Comparison of ENCODE assay signal across 14 cellular contexts in the genomic region with DNA sequence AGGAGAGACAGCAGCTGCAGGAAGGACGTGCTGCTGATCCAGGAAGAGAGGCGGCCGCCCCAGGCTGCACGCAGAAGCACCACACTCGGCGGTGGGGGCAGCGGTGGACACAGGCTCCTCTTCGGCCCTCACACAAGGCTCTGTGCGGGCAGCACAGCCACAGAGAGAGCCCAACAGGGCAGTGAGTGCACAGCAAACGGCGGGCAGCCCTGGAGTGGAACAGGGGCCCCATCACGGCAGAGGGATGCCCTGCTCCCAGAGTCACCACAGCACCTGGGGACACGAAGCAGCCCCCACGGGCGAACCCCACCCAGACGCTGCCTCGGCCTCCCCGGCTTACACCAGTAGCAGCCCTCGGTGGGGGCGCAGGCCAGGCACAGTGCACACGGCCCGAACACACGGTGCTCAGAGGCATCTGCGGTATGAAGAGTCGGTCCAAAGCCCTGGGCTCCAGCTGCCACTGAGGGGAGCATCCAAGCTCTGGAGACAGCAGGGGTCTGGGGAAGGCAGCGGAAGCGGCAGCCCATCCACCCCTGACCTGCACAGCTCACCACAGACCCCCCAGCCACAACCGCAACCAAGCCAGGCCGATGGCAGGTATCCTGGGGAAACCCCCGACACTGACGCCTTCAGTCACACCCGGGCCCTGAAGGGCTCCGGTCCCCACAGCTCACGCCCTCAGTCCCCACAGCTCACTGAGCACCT.
DNase-seq lines count a peak whose midpoint lies in the region; ATAC-seq and TF ChIP-seq lines count a peak whose summit lies in the region.
"Had no signal": no experiment of that assay in that cellular context is flagged by ENCODE, and none has a peak within 500 bp of the region (broad histone marks: within the 10 kb centered on the region; RNA-seq: fewer than 3 reads in every experiment).

No MANE protein-coding gene starts in this region.

- peak overlapping the region; percentile 97 for H3K27ac Mint-ChIP-seq in memory B cell
- H3K27ac Mint-ChIP-seq: activated naive CD4-positive, alpha-beta T cell treated with anti-CD3 and anti-CD28 coated beads, Interleukin-2, amount 10 ng/mL, durations not matched to agents 7 days and 5 days had no signal

- CTCF ChIA-PET in RWPE1 (lab: Yijun Ruan, JAX): no interaction called here

- POLR2A ChIA-PET in RWPE1 (lab: Yijun Ruan, JAX; ENCODE audit: low non-redundant PET): no interaction called here

- TF ChIP-seq CTCF in RWPE1 (conservative IDR thresholded peaks at IDR 0.05; ENCODE audit: low read depth): no peak

- H3K27ac ChIP-seq in RWPE1: no peak overlapping the region
- H3K27ac ChIP-seq: heart right ventricle, right lobe of liver had no signal

- peak overlapping the region; percentile 70 for H3K4me3 Mint-ChIP-seq in memory B cell
- H3K4me3 Mint-ChIP-seq: activated naive CD4-positive, alpha-beta T cell treated with anti-CD3 and anti-CD28 coated beads, Interleukin-2, amount 10 ng/mL, durations not matched to agents 7 days and 5 days; WTC11 had no signal

- DNase-seq in memory B cell (ENCODE audit: low spot score in 2 of 2) (peak; percentile 79 to 82), RWPE1 (ENCODE audit: low spot score) (no peak)
- DNase-seq in activated CD4-positive, alpha-beta T cell treated with anti-CD3 and anti-CD28 coated beads, Interleukin-2, amount 50 U/mL, for 1 hour: no peak
- DNase-seq: activated naive CD4-positive, alpha-beta T cell treated with anti-CD3 and anti-CD28 coated beads, Interleukin-2, amount 10 ng/mL, durations not matched to agents 7 days and 5 days; COR-L47; heart right ventricle; mesendoderm had no signal

- H3K4me1 Mint-ChIP-seq in memory B cell: peaks cover 30% of the 10 kb centered on the region
- H3K4me1 Mint-ChIP-seq: WTC11 had no signal

- ATAC-seq in GM18520 (IDR thresholded peaks at IDR 0.05; ENCODE audit: unreplicated experiment): peak; percentile 61
- ATAC-seq in GM21529 (IDR thresholded peaks at IDR 0.05; ENCODE audit: unreplicated experiment): peak; percentile 78
- ATAC-seq in HG03378 (IDR thresholded peaks at IDR 0.05; ENCODE audit: unreplicated experiment): peak; percentile 61
- ATAC-seq in memory B cell (ENCODE audit: low read depth): peak; percentile 78
- ATAC-seq in HG02938 (IDR thresholded peaks at IDR 0.05; ENCODE audit: unreplicated experiment): no peak
- ATAC-seq in GM21367 (IDR thresholded peaks at IDR 0.05; ENCODE audit: unreplicated experiment): no peak
- ATAC-seq: heart right ventricle, WTC11 had no signal

- no peaks in the 10 kb centered on the region for H3K9me3 Mint-ChIP-seq in memory B cell
- H3K9me3 Mint-ChIP-seq: activated naive CD4-positive, alpha-beta T cell treated with anti-CD3 and anti-CD28 coated beads, Interleukin-2, amount 10 ng/mL, durations not matched to agents 7 days and 5 days; WTC11 had no signal

- no peaks in the 10 kb centered on the region for H3K27me3 Mint-ChIP-seq in memory B cell
- H3K27me3 Mint-ChIP-seq: activated naive CD4-positive, alpha-beta T cell treated with anti-CD3 and anti-CD28 coated beads, Interleukin-2, amount 10 ng/mL, durations not matched to agents 7 days and 5 days had no signal

- peaks cover 23% of the 10 kb centered on the region for H3K36me3 Mint-ChIP-seq in memory B cell

Comparison
In these comparisons a context has a peak if more than half of its experiments do, and no peak if none do; other contexts are left out.
1. ATAC-seq: peak in GM18520 (single experiment), GM21529 (single experiment), HG03378 (single experiment) and memory B cell (single experiment); none in HG02938 (single experiment) and GM21367 (single experiment).
2. DNase-seq: peak in memory B cell (2 of 2); none in RWPE1 (single experiment) and activated CD4-positive, alpha-beta T cell treated with anti-CD3 and anti-CD28 coated beads, Interleukin-2, amount 50 U/mL, for 1 hour (single experiment).